ENCODE assay signal across 1 cellular context in genomic region chr13:98307744-98308524, GRCh38.
TF ChIP-seq lines count a peak whose summit lies in the region.

No MANE protein-coding gene starts in this region.

TF ChIP-seq in HepG2, 621 proteins besides CTCF, POLR2A, EP300 and RAD21 (continued from another document):
- TF ChIP-seq CBX5 (CRISPR knock-in tag; IDR thresholded peaks at IDR 0.05; ENCODE audit: borderline replicate concordance) = peak; percentile 44; the same call in 1 of the 2 replicates
- no peak for TF ChIP-seq ATF4 (CRISPR knock-in tag; IDR thresholded peaks at IDR 0.05)
- TF ChIP-seq HMG20B (CRISPR knock-in tag; conservative IDR thresholded peaks at IDR 0.05) = no peak
- peak; percentile 77 for TF ChIP-seq TEAD3 (CRISPR knock-in tag; optimal IDR thresholded peaks at IDR 0.05; ENCODE audit: borderline replicate concordance)
- TF ChIP-seq ZNF235 (CRISPR knock-in tag; IDR thresholded peaks at IDR 0.05; ENCODE audit: borderline replicate concordance) = no peak
- no peak for TF ChIP-seq ZSCAN12 (CRISPR knock-in tag; IDR thresholded peaks at IDR 0.05)
- no peak for TF ChIP-seq ZNF180 (CRISPR knock-in tag; IDR thresholded peaks at IDR 0.05; ENCODE audit: borderline replicate concordance, low read depth)
- TF ChIP-seq SMYD3 (CRISPR knock-in tag; IDR thresholded peaks at IDR 0.05) = no peak
- peak; percentile 88 for TF ChIP-seq ONECUT2 (CRISPR knock-in tag; IDR thresholded peaks at IDR 0.05)
- TF ChIP-seq MLX (CRISPR knock-in tag; IDR thresholded peaks at IDR 0.05) = peak; percentile 98
- TF ChIP-seq PCBP2 (optimal IDR thresholded peaks at IDR 0.05; ENCODE audit: low read depth, low read length, poor library complexity, severe bottlenecking) = no peak
- no peak for TF ChIP-seq ZNF484 (CRISPR knock-in tag; IDR thresholded peaks at IDR 0.05; ENCODE audit: borderline replicate concordance, low read depth)
- peak; percentile 46; the same call in 1 of the 2 replicates for TF ChIP-seq SRY (CRISPR knock-in tag; IDR thresholded peaks at IDR 0.05)
- no peak for TF ChIP-seq ZBTB3 (CRISPR knock-in tag; IDR thresholded peaks at IDR 0.05; ENCODE audit: borderline replicate concordance, low read depth)
- peak; percentile 88; the same call in 1 of the 2 replicates for TF ChIP-seq MLXIP (CRISPR knock-in tag; IDR thresholded peaks at IDR 0.05; ENCODE audit: borderline replicate concordance)
- peak; percentile 60 for TF ChIP-seq ZMYM4 (CRISPR knock-in tag; IDR thresholded peaks at IDR 0.05)
- no peak; the same call in 1 of the 2 replicates for TF ChIP-seq ZNF670 (CRISPR knock-in tag; IDR thresholded peaks at IDR 0.05; ENCODE audit: borderline replicate concordance)
- TF ChIP-seq CREB1 (IDR thresholded peaks at IDR 0.05) = no peak
- TF ChIP-seq CREB1 (CRISPR knock-in tag; IDR thresholded peaks at IDR 0.05) = peak; percentile 71; the same call in 1 of the 2 replicates
- no peak for TF ChIP-seq ZNF337 (CRISPR knock-in tag; IDR thresholded peaks at IDR 0.05; ENCODE audit: borderline replicate concordance, low read depth)
- TF ChIP-seq ZNF382 (CRISPR knock-in tag; IDR thresholded peaks at IDR 0.05; ENCODE audit: borderline replicate concordance) = no peak
- no peak for TF ChIP-seq PCBP1 (IDR thresholded peaks at IDR 0.05; ENCODE audit: borderline replicate concordance, low read depth, low read length)
- TF ChIP-seq GLMP (CRISPR knock-in tag; IDR thresholded peaks at IDR 0.05; ENCODE audit: borderline replicate concordance) = no peak
- no peak for TF ChIP-seq ETV6 (CRISPR knock-in tag; conservative IDR thresholded peaks at IDR 0.05)
- TF ChIP-seq ZNF713 (CRISPR knock-in tag; IDR thresholded peaks at IDR 0.05) = no peak
- TF ChIP-seq NR2F6 (IDR thresholded peaks at IDR 0.05) = peak; percentile 75; the same call in 1 of the 2 replicates
- peak; percentile 69 for TF ChIP-seq NR2F6 (CRISPR knock-in tag; IDR thresholded peaks at IDR 0.05)
- TF ChIP-seq FOXP1 (IDR thresholded peaks at IDR 0.05) = no peak
- TF ChIP-seq FOXP1 (CRISPR knock-in tag; IDR thresholded peaks at IDR 0.05) = peak; percentile 90
- TF ChIP-seq KLF15 (CRISPR knock-in tag; IDR thresholded peaks at IDR 0.05; ENCODE audit: borderline replicate concordance) = no peak
